In the genomic region with DNA sequence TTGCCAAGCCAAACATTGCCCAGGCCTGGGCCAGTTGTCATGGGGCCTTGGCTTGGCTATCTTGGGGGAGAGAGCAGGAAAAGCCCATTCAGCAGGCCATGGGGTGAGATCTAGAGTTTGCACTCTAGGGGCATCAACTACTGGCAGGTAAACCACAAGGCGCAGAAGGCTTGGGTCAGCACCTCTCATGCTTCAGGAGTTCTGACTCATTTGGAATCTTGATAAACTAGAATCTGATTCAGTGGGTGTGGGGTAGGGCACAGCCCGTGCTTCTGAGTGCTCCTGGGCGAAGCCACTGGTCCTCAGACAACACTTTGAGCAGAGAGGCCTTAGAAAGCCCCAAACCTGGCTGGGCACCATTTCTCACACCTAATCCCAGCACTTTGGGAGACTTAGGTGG, we compare ENCODE assay signal across 13 cellular contexts.
A peak's percentile ranks its signal among the peaks of the same experiment; 100 is the strongest.
DNase-seq lines count a peak whose midpoint lies in the region; ATAC-seq, FAIRE-seq and TF ChIP-seq lines count a peak whose summit lies in the region.
"Had no signal": no experiment of that assay in that cellular context is flagged by ENCODE, and none has a peak within 500 bp of the region (broad histone marks: within the 10 kb centered on the region; RNA-seq: fewer than 3 reads in every experiment).

No MANE protein-coding gene starts in this region.

- H3K27me3 ChIP-seq in HepG2 (ENCODE audit: control insufficient read depth in 1 of 2, insufficient read depth in 2 of 2, low read length in 2 of 2) = peaks cover 0 to 11% of the 10 kb centered on the region in 2 experiments; a peak in 2 of 5 replicates
- no peaks in the 10 kb centered on the region for H3K27me3 ChIP-seq in right lobe of liver
- no peaks in the 10 kb centered on the region for H3K27me3 ChIP-seq in GM12878 (replicated peaks in 1 of 2; ENCODE audit: control insufficient read depth in 2 of 2, insufficient read depth in 2 of 2, low read length in 1 of 2)
- H3K27me3 ChIP-seq: pancreas had no signal

- peaks cover 2% of the 10 kb centered on the region for H3K27me3 Mint-ChIP-seq in activated CD8-positive, alpha-beta memory T cell treated with anti-CD3 and anti-CD28 coated beads, Interleukin-2, amount 10 ng/mL, durations not matched to agents 7 days and 5 days

- SMC1A ChIA-PET in GM12878 (lab: Charles Lee; ENCODE audit: uncharacterized antibody, unreplicated experiment) = interaction anchor here (0.7 kb wide), 1 partner anchor 33 kb away, joined by 3 read pairs; no protein-coding TSS in a partner anchor

- TF ChIP-seq CTCF in HepG2 (CRISPR knock-in tag; IDR thresholded peaks at IDR 0.05) = no peak
- no peak for TF ChIP-seq CTCF in right lobe of liver (IDR thresholded peaks at IDR 0.05)
- TF ChIP-seq CTCF in GM12878 (IDR thresholded peaks at IDR 0.05 in 2 of 3, conservative IDR thresholded peaks at IDR 0.05 in 1 of 3; ENCODE audit: control insufficient read depth in 2 of 3, extremely low read depth in 1 of 3, insufficient read depth in 1 of 3, low read depth in 3 of 3, low read length in 3 of 3) = no peak

- no peaks in the 10 kb centered on the region for H3K79me2 ChIP-seq in HepG2 (ENCODE audit: insufficient read depth, low read length)
- no peaks in the 10 kb centered on the region for H3K79me2 ChIP-seq in GM12878 (ENCODE audit: control insufficient read depth, insufficient read depth, low read length)

- H3K4me1 ChIP-seq in HepG2 (ENCODE audit: insufficient read depth, low read length) (peaks cover 12% of the 10 kb centered on the region), right lobe of liver (no peaks in the 10 kb centered on the region), GM12878 (ENCODE audit: control insufficient read depth, insufficient read depth, low read length) (peaks cover 18% of the 10 kb centered on the region)
- H3K4me1 ChIP-seq: pancreas had no signal

- TF ChIP-seq RAD21 in HepG2 (CRISPR knock-in tag; IDR thresholded peaks at IDR 0.05) (no peak), GM12878 (IDR thresholded peaks at IDR 0.05; ENCODE audit: insufficient read depth, low read depth, low read length) (no peak)

- BruUV-seq in HepG2 (replicated peaks; lab: Mats Ljungman, UMichigan) (no TSS peak), GM12878 (replicated peaks; lab: Mats Ljungman, UMichigan) (no TSS peak)

- H3K36me3 ChIP-seq in HepG2 (replicated peaks in 1 of 2; ENCODE audit: control insufficient read depth in 1 of 2, insufficient read depth in 2 of 2, low read length in 2 of 2) (no peaks in the 10 kb centered on the region), right lobe of liver (no peaks in the 10 kb centered on the region), GM12878 (ENCODE audit: control insufficient read depth in 2 of 2, insufficient read depth in 2 of 2, low read length in 1 of 2) (no peaks in the 10 kb centered on the region)
- H3K36me3 ChIP-seq: pancreas had no signal

- H3K4me2 ChIP-seq in HepG2 (ENCODE audit: low read depth, low read length) = no peak overlapping the region
- H3K4me2 ChIP-seq in GM12878 (ENCODE audit: control insufficient read depth, insufficient read depth) = peak overlapping the region; percentile 35; the same call in 1 of the 2 replicates

- FAIRE-seq in HepG2 (lab: Jason Lieb, UNC) = no peak
- FAIRE-seq in GM12878 (lab: Jason Lieb, UNC) = peak; percentile 44
- no peak for FAIRE-seq in frontal cortex (lab: Jason Lieb, UNC)
- FAIRE-seq: endothelial cell of umbilical vein, pancreas had no signal

- TF ChIP-seq POLR2A in HepG2 (IDR thresholded peaks at IDR 0.05; ENCODE audit: insufficient read depth in 1 of 2, low read depth in 2 of 2, low read length in 2 of 2) (no peak), right lobe of liver (IDR thresholded peaks at IDR 0.05) (no peak), GM12878 (IDR thresholded peaks at IDR 0.05; ENCODE audit: low read depth, low read length) (no peak)

- DNase-seq in HepG2 (ENCODE audit: low spot score) = no peak
- no peak for DNase-seq in right lobe of liver
- no peak for DNase-seq in GM12878 (ENCODE audit: low read depth, low spot score)
- DNase-seq in activated CD8-positive, alpha-beta memory T cell treated with anti-CD3 and anti-CD28 coated beads, Interleukin-2, amount 10 ng/mL, durations not matched to agents 7 days and 5 days = no peak
- DNase-seq in sciatic nerve (ENCODE audit: low spot score) = no peak
- no peak for DNase-seq in NOMO-1 (lab: John Stamatoyannopoulos, UW; ENCODE audit: unreplicated experiment in 2 of 2)
- DNase-seq in frontal cortex (ENCODE audit: low spot score in 2 of 2) = no peak
- DNase-seq: amniotic stem cell, islet precursor cell, NCI-H1048, pancreas had no signal

- intact Hi-C loops in HepG2 (cut with micrococcal nuclease; ENCODE audit: unreplicated experiment) (no loop called here), right lobe of liver (cut with DNase I) (no loop called here), GM12878 (cut with micrococcal nuclease; ENCODE audit: unreplicated experiment) (no loop called here), sciatic nerve (cut with DNase I) (no loop called here)

- no peak overlapping the region for H3K4me3 Mint-ChIP-seq in activated CD8-positive, alpha-beta memory T cell treated with anti-CD3 and anti-CD28 coated beads, Interleukin-2, amount 10 ng/mL, durations not matched to agents 7 days and 5 days

- peaks cover 20% of the 10 kb centered on the region for H3K4me1 Mint-ChIP-seq in activated CD8-positive, alpha-beta memory T cell treated with anti-CD3 and anti-CD28 coated beads, Interleukin-2, amount 10 ng/mL, durations not matched to agents 7 days and 5 days

- H4K20me1 ChIP-seq in HepG2 (ENCODE audit: insufficient read depth, low read length) (no peaks in the 10 kb centered on the region), GM12878 (ENCODE audit: control insufficient read depth, insufficient read depth) (no peaks in the 10 kb centered on the region)

- 63% methylated on average over 3 of the region's 3 CpGs for WGBS in HepG2 (ENCODE audit: low lambda C conversion rate)
- no CpG with 5 or more reads among the region's 3 CpGs for WGBS in right lobe of liver (ENCODE audit: insufficient coverage, low coverage, low lambda C conversion rate, missing lambda C conversion rate)
- 0% methylated on average over 3 of the region's 3 CpGs for WGBS in GM12878 (ENCODE audit: insufficient coverage, insufficient replicate concordance, low lambda C conversion rate, missing lambda C conversion rate)

- peaks cover 9% of the 10 kb centered on the region for H3K36me3 Mint-ChIP-seq in activated CD8-positive, alpha-beta memory T cell treated with anti-CD3 and anti-CD28 coated beads, Interleukin-2, amount 10 ng/mL, durations not matched to agents 7 days and 5 days

- no peak overlapping the region for H3K27ac Mint-ChIP-seq in activated CD8-positive, alpha-beta memory T cell treated with anti-CD3 and anti-CD28 coated beads, Interleukin-2, amount 10 ng/mL, durations not matched to agents 7 days and 5 days

- RAD21 ChIA-PET in GM12878 (lab: Charles Lee; ENCODE audit: unreplicated experiment) = no interaction called here

- H2AFZ ChIP-seq in HepG2 (ENCODE audit: low read length) (no peak overlapping the region), GM12878 (ENCODE audit: control insufficient read depth, low read depth, low read length) (no peak overlapping the region)

- POLR2A ChIA-PET in HepG2 (lab: Yijun Ruan, JAX) (no interaction called here), GM12878 (lab: Charles Lee) (interaction anchor here (0.6 to 0.7 kb wide), 2 partner anchors 13 to 139 kb away, joined by 3 read pairs; no protein-coding TSS in a partner anchor)

- H3K27ac ChIP-seq in HepG2 (ENCODE audit: extremely low read length, insufficient read depth, low read length) (no peak overlapping the region), right lobe of liver (no peak overlapping the region), GM12878 (ENCODE audit: control insufficient read depth, insufficient read depth) (no peak overlapping the region)
- H3K27ac ChIP-seq: pancreas had no signal

- H3K9ac ChIP-seq in HepG2 (ENCODE audit: insufficient read depth, low read depth, low read length) = no peak overlapping the region
- no peak overlapping the region for H3K9ac ChIP-seq in GM12878 (ENCODE audit: control insufficient read depth, insufficient read depth, low read length)

- H3K9me3 ChIP-seq in HepG2 (ENCODE audit: low read length) = no peaks in the 10 kb centered on the region
- H3K9me3 ChIP-seq in right lobe of liver = no peaks in the 10 kb centered on the region
- no peaks in the 10 kb centered on the region; the same call in 2 of the 3 replicates for H3K9me3 ChIP-seq in GM12878 (replicated peaks; ENCODE audit: control insufficient read depth, insufficient read depth, low read length)
- H3K9me3 ChIP-seq: pancreas had no signal

- H3K4me3 ChIP-seq in HepG2 (replicated peaks in 1 of 3; ENCODE audit: insufficient read depth in 1 of 3, low read depth in 2 of 3, low read length in 3 of 3) (no peak overlapping the region), right lobe of liver (no peak overlapping the region), GM12878 (no peak overlapping the region)
- H3K4me3 ChIP-seq: pancreas had no signal

- in situ Hi-C loops in HepG2 (cut with HindIII; ENCODE audit: extremely low pct_ligation_motif_present, low pct_unique_long_range_greater_than_20kb) (no loop called here), GM12878 (cut with MboI) (no loop called here)

- TF ChIP-seq EP300 in HepG2 (IDR thresholded peaks at IDR 0.05; ENCODE audit: low read depth in 2 of 2, low read length in 2 of 2) (no peak), HepG2 (CRISPR knock-in tag; IDR thresholded peaks at IDR 0.05; ENCODE audit: borderline replicate concordance) (no peak), GM12878 (IDR thresholded peaks at IDR 0.05; ENCODE audit: borderline replicate concordance in 1 of 2, control insufficient read depth in 1 of 2, low read depth in 2 of 2, low read length in 2 of 2) (no peak)

- peak; percentile 11 for ATAC-seq in HepG2
- ATAC-seq in right lobe of liver = no peak
- ATAC-seq in HG02938 (IDR thresholded peaks at IDR 0.05; ENCODE audit: unreplicated experiment) = peak; percentile 54
- ATAC-seq in GM12878 = peak; percentile 86
- no peak for ATAC-seq in activated CD8-positive, alpha-beta memory T cell treated with anti-CD3 and anti-CD28 coated beads, Interleukin-2, amount 10 ng/mL, durations not matched to agents 7 days and 5 days
- no peak for ATAC-seq in sciatic nerve

- H3K9me3 Mint-ChIP-seq in activated CD8-positive, alpha-beta memory T cell treated with anti-CD3 and anti-CD28 coated beads, Interleukin-2, amount 10 ng/mL, durations not matched to agents 7 days and 5 days (ENCODE audit: low read depth) = peaks cover 6% of the 10 kb centered on the region

- CTCF ChIA-PET in HepG2 (lab: Yijun Ruan, JAX; ENCODE audit: low intra/inter-chr PET ratio, low total read pairs) (no interaction called here), GM12878 (lab: Yijun Ruan, JAX) (interaction anchor here (1.1 to 1.2 kb wide), 2 partner anchors 16 to 28 kb away, joined by 3 to 4 read pairs; no protein-coding TSS in a partner anchor)
- CTCF ChIA-PET in activated CD8-positive, alpha-beta memory T cell treated with anti-CD3 and anti-CD28 coated beads, Interleukin-2, amount 10 ng/mL, durations not matched to agents 7 days and 5 days (lab: Charles Lee) = interaction anchor here (0.9 to 3.1 kb wide), 2 partner anchors 15 to 28 kb away, joined by 4 to 10 read pairs; no protein-coding TSS in a partner anchor

TF ChIP-seq in HepG2, 621 proteins besides CTCF, POLR2A, EP300 and RAD21 (continues in another document):
- TF ChIP-seq CEBPG (CRISPR knock-in tag; IDR thresholded peaks at IDR 0.05) = no peak

TF ChIP-seq in GM12878, 131 proteins besides CTCF, POLR2A, EP300 and RAD21 (continues in another document):
- TF ChIP-seq CBX3 (IDR thresholded peaks at IDR 0.05; ENCODE audit: borderline replicate concordance, low read depth) = no peak

Comparison
In these comparisons a context has a peak if more than half of its experiments do, and no peak if none do; other contexts are left out.
1. ATAC-seq: peak in HepG2 (single experiment), HG02938 (single experiment) and GM12878 (single experiment); none in right lobe of liver (0 of 4), activated CD8-positive, alpha-beta memory T cell treated with anti-CD3 and anti-CD28 coated beads, Interleukin-2, amount 10 ng/mL, durations not matched to agents 7 days and 5 days (single experiment) and sciatic nerve (single experiment).
2. Of the 75 proteins assayed by ChIP-seq in both HepG2 and GM12878: peak only in HepG2: none; only in GM12878: CBFB, IKZF1, JUNB and NR2F1; in both: none; in neither: 70; mixed calls (peak in some experiments, not most) for 1.